ENCODE assay signal across 9 cellular contexts in genomic region chr5:42949348-42950090, GRCh38.
A peak's percentile ranks its signal among the peaks of the same experiment; 100 is the strongest.
DNase-seq lines count a peak whose midpoint lies in the region; ATAC-seq, FAIRE-seq and TF ChIP-seq lines count a peak whose summit lies in the region.
"Had no signal": no experiment of that assay in that cellular context is flagged by ENCODE, and none has a peak within 500 bp of the region (broad histone marks: within the 10 kb centered on the region; RNA-seq: fewer than 3 reads in every experiment).

No MANE protein-coding gene starts in this region.

- no peak overlapping the region for H3K27ac ChIP-seq in DOHH2 (ENCODE audit: low read depth, low read length)
- H3K27ac ChIP-seq: SK-N-MC had no signal

- TF ChIP-seq POLR2A in lower leg skin (IDR thresholded peaks at IDR 0.05): no peak

- H3K27ac Mint-ChIP-seq in activated B cell treated with CpG ODN at 0.5 μM for 24 hours: peak overlapping the region; percentile 98

- 11 to 12% methylated on average over 33 of the region's 33 CpGs for WGBS in lower leg skin, 2 donors

- no peaks in the 10 kb centered on the region for H3K9me3 ChIP-seq in DOHH2 (ENCODE audit: control insufficient read depth, insufficient read depth, low read length)

- ATAC-seq in GM21526 (IDR thresholded peaks at IDR 0.05; ENCODE audit: low FRiP score, unreplicated experiment): peak; percentile 54
- peak; percentile 62 for ATAC-seq in activated B cell treated with CpG ODN at 0.5 μM for 24 hours (ENCODE audit: low read depth)

- H3K4me3 Mint-ChIP-seq in activated B cell treated with CpG ODN at 0.5 μM for 24 hours: peak overlapping the region; percentile 94

- H3F3A ChIP-seq in DOHH2 (ENCODE audit: control insufficient read depth, insufficient read depth): no peaks in the 10 kb centered on the region

- FAIRE-seq in bronchial epithelial cell (lab: Jason Lieb, UNC): no peak

- no peaks in the 10 kb centered on the region for H3K9me3 Mint-ChIP-seq in activated B cell treated with CpG ODN at 0.5 μM for 24 hours

- TF ChIP-seq CTCF in DOHH2 (IDR thresholded peaks at IDR 0.05; ENCODE audit: low read depth, low read length, poor library complexity, severe bottlenecking) (peak; percentile 10), activated B cell treated with CpG ODN at 0.5 μM for 24 hours (IDR thresholded peaks at IDR 0.05) (no peak), bronchial epithelial cell (IDR thresholded peaks at IDR 0.05; ENCODE audit: insufficient read depth, low read length, severe bottlenecking) (peak; percentile 25), lower leg skin (IDR thresholded peaks at IDR 0.05) (no peak)

- peaks cover 32% of the 10 kb centered on the region for H3K4me1 ChIP-seq in DOHH2 (ENCODE audit: control insufficient read depth, low read length)

- H3K4me3 ChIP-seq in DOHH2 (ENCODE audit: low read length): peak overlapping the region; percentile 26
- no peak overlapping the region for H3K4me3 ChIP-seq in bronchial epithelial cell (ENCODE audit: low read depth, low read length)
- H3K4me3 ChIP-seq in lower leg skin (ENCODE audit: low read depth, poor library complexity, severe bottlenecking): no peak overlapping the region
- H3K4me3 ChIP-seq: SK-N-MC had no signal

- H3K27me3 Mint-ChIP-seq in activated B cell treated with CpG ODN at 0.5 μM for 24 hours: no peaks in the 10 kb centered on the region

- CTCF ChIA-PET in activated B cell treated with CpG ODN at 0.5 μM for 24 hours (lab: Charles Lee): interaction anchor here (0.7 to 5.3 kb wide), 16 partner anchors 11 to 535 kb away, joined by 3 to 38 read pairs (median 4); partner anchors contain the start of genes ANXA2R and TMEM267

- in situ Hi-C loops in KBM-7 (cut with MboI; ENCODE audit: low pct_unique_long_range_greater_than_20kb, low sequenced_read_pairs): no loop called here

- H3K36me3 ChIP-seq in DOHH2 (ENCODE audit: control insufficient read depth, low read length): no peaks in the 10 kb centered on the region
- H3K36me3 ChIP-seq in bronchial epithelial cell (ENCODE audit: control insufficient read depth, insufficient read depth, low read length): no peaks in the 10 kb centered on the region

- H3K79me2 ChIP-seq in DOHH2 (ENCODE audit: control insufficient read depth, low read length): no peaks in the 10 kb centered on the region

- peaks cover 11% of the 10 kb centered on the region for H3K36me3 Mint-ChIP-seq in activated B cell treated with CpG ODN at 0.5 μM for 24 hours (ENCODE audit: low read depth)

- H4K20me1 ChIP-seq in DOHH2 (ENCODE audit: control insufficient read depth, insufficient read depth, low read depth, low read length): no peaks in the 10 kb centered on the region

- POLR2A ChIA-PET in activated B cell treated with CpG ODN at 0.5 μM for 24 hours (lab: Charles Lee): interaction anchor here (0.6 to 9.5 kb wide), 15 partner anchors 15 to 654 kb away, joined by 3 to 248 read pairs (median 20); partner anchors contain the start of genes ANXA2R, HMGCS1, NNT and PAIP1

- intact Hi-C loops in activated B cell treated with CpG ODN at 0.5 μM for 24 hours (cut with micrococcal nuclease): loop anchor here (1.0 to 5.0 kb wide), 8 partner anchors 40 to 607 kb away; partner anchors contain the start of genes ANXA2R, HMGCS1, NIM1K and PAIP1
- intact Hi-C loops in lower leg skin (cut with DNase I; ENCODE audit: low total_unique reads): no loop called here

- DNase-seq in KBM-7: peak; percentile 91
- DNase-seq in activated B cell treated with CpG ODN at 0.5 μM for 24 hours: peak; percentile 48
- peak; percentile 30 for DNase-seq in bronchial epithelial cell (ENCODE audit: low read depth)
- peak; percentile 63 to 91 for DNase-seq in lower leg skin (ENCODE audit: low spot score in 2 of 2)
- peak; percentile 57 for DNase-seq in stimulated activated naive CD4-positive, alpha-beta T cell treated with Interleukin-2 at 50 U/mL for 16 hours (lab: John Stamatoyannopoulos, UW)
- no peak for DNase-seq in LoVo (ENCODE audit: low spot score)

- H3K4me1 Mint-ChIP-seq in activated B cell treated with CpG ODN at 0.5 μM for 24 hours: peaks cover 33% of the 10 kb centered on the region

- H3K27me3 ChIP-seq in DOHH2 (ENCODE audit: control insufficient read depth, low read length) (peaks cover 63% of the 10 kb centered on the region), bronchial epithelial cell (ENCODE audit: control insufficient read depth, insufficient read depth, low read length) (no peaks in the 10 kb centered on the region)

- H3K4me2 ChIP-seq in DOHH2 (ENCODE audit: low read length): peak overlapping the region; percentile 61

- H3K9me2 ChIP-seq in DOHH2 (replicated peaks; ENCODE audit: control insufficient read depth, low read length): no peaks in the 10 kb centered on the region

Comparison
In these comparisons a context has a peak if more than half of its experiments do, and no peak if none do; other contexts are left out.
1. CTCF ChIP-seq: peak in DOHH2 (single experiment) and bronchial epithelial cell (single experiment); none in activated B cell treated with CpG ODN at 0.5 μM for 24 hours (single experiment) and lower leg skin (0 of 3).